Comparison of ENCODE assay signal across 34 cellular contexts in the genomic region with DNA sequence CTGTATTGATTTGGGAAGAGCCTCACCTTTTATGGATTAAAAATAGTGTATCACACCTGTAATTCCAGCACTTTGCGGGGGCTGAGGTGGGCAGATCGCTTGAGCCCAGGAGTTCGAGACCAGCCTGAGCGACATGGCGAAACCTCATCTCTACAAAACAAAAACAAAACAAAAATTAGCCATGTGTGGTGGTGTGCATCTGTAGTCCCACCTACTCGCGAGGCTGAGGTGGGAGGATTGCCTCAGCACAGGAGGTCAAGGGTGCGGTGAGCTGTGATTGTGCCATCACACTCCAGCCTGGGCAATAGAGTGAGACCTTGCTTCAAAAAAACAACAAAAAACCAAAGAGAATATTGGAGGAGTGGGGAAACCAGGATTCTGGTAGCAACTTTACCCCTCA.
"Had no signal": no experiment of that assay in that cellular context is flagged by ENCODE, and none has a peak within 500 bp of the region (broad histone marks: within the 10 kb centered on the region; RNA-seq: fewer than 3 reads in every experiment).

No MANE protein-coding gene starts in this region.

- H3K27me3 ChIP-seq: MG63 had no signal

- H3K9me3 ChIP-seq: MG63 had no signal

- H3K4me3 ChIP-seq: MG63 had no signal

- DNase-seq: Karpas-422, Kasumi-1, MG63, MM.1S, MV-4-11, NCI-H1048, NCI-H1092, NCI-H1092 treated with DMSO at 0.1 percent for 48 hours, NCI-H1105, NCI-H1105 treated with DMSO at 0.1 percent for 48 hours, NCI-H1417, NCI-H1417 treated with DMSO at 0.1 percent for 48 hours, NCI-H1436, NCI-H1436 treated with DMSO at 0.1 percent for 48 hours, NCI-H146, NCI-H1694, NCI-H1694 treated with DMSO at 0.1 percent for 48 hours, NCI-H187, NCI-H187 treated with DMSO at 0.1 percent for 48 hours, NCI-H1930, NCI-H2029, NCI-H2029 treated with DMSO at 0.1 percent for 48 hours, NCI-H2081, NCI-H2081 treated with DMSO at 0.1 percent for 48 hours, NCI-H2107, NCI-H2171, NCI-H2171 treated with DMSO at 0.1 percent for 48 hours, NCI-H2227 treated with DMSO at 0.1 percent for 48 hours, NCI-H226, NCI-H345, NCI-H446, NCI-H446 treated with DMSO at 0.1 percent for 48 hours, NCI-H510A, NCI-H510A treated with DMSO at 0.1 percent for 48 hours had no signal

- H3K36me3 ChIP-seq: MG63 had no signal
